In genomic region chr6:55925292-55925691, GRCh38 we compare ENCODE assay signal across 16 cellular contexts. TPM values are rescaled to one million over a fixed set of nuclear protein-coding genes. Genes with fewer than 3 reads are reported as not detected.
DNase-seq lines count a peak whose midpoint lies in the region; ATAC-seq and TF ChIP-seq lines count a peak whose summit lies in the region.
"Had no signal": no experiment of that assay in that cellular context is flagged by ENCODE, and none has a peak within 500 bp of the region (broad histone marks: within the 10 kb centered on the region; RNA-seq: fewer than 3 reads in every experiment).

No MANE protein-coding gene starts in this region.

- H3K36me3 ChIP-seq in kidney epithelial cell (ENCODE audit: control insufficient read depth, insufficient read depth, low read length), result no peaks in the 10 kb centered on the region
- H3K36me3 ChIP-seq: esophagus muscularis mucosa, vagina had no signal

- no peaks in the 10 kb centered on the region for H3K27me3 ChIP-seq in kidney epithelial cell (ENCODE audit: control insufficient read depth, insufficient read depth, low read length)
- H3K27me3 ChIP-seq: esophagus muscularis mucosa, vagina had no signal

- H3K4me3 ChIP-seq in AG09309 (ENCODE audit: control insufficient read depth, low read depth, low read length) (no peak overlapping the region), choroid plexus epithelial cell (ENCODE audit: low read depth, low read length) (no peak overlapping the region), kidney epithelial cell (ENCODE audit: low read depth, low read length) (no peak overlapping the region)
- H3K4me3 ChIP-seq: esophagus muscularis mucosa, SK-N-MC, vagina had no signal

- DNase-seq in AG09309 (ENCODE audit: low read depth) (peak; percentile 59), M059J (ENCODE audit: low read depth) (peak; percentile 94), choroid plexus epithelial cell (ENCODE audit: low read depth) (peak; percentile 83), kidney epithelial cell (ENCODE audit: low read depth) (peak; percentile 70), NCI-H1436 (lab: John Stamatoyannopoulos, UW) (no peak), DMS79 (lab: John Stamatoyannopoulos, UW) (no peak), activated gamma-delta T cell (lab: John Stamatoyannopoulos, UW) (no peak)
- DNase-seq: activated CD8-positive, alpha-beta memory T cell treated with anti-CD3 and anti-CD28 coated beads for 24 hours; activated naive CD4-positive, alpha-beta T cell treated with Interleukin-2 at 50 U/mL for 16 hours; C1 segment of cervical spinal cord; stimulated activated CD4-positive, alpha-beta T cell treated with anti-CD3 and anti-CD28 coated beads, Interleukin-4, amount 100 ng/mL, for 24 hours had no signal

- no peak for TF ChIP-seq CTCF in AG09309 (IDR thresholded peaks at IDR 0.05; ENCODE audit: control insufficient read depth, insufficient read depth, low read depth, low read length, missing control alignments)
- TF ChIP-seq CTCF in choroid plexus epithelial cell (conservative IDR thresholded peaks at IDR 0.05; ENCODE audit: low read depth, low read length), result no peak
- no peak for TF ChIP-seq CTCF in kidney epithelial cell (IDR thresholded peaks at IDR 0.05; ENCODE audit: insufficient read depth, low read length, poor library complexity, severe bottlenecking)

- ATAC-seq in GM19035 (IDR thresholded peaks at IDR 0.05; ENCODE audit: unreplicated experiment), result no peak
- ATAC-seq: stimulated activated effector memory CD8-positive, alpha-beta T cell treated with anti-CD3 and anti-CD28 coated beads, Interleukin-12 subunit alpha, Interleukin-12 subunit beta, amount 100 ng/mL, for 72 hours had no signal

RNA-seq across cellular contexts. Expression of gene BMP5, which starts 49.9 kb away (rescaled TPM):
- not detected in 2 replicates for total RNA-seq in M059J (2014; rRNA removed; shearing (Covaris generic))
- under 0.01 TPM in 1 of 2 replicates, not detected in the other for total RNA-seq in kidney epithelial cell
- total RNA-seq: vagina had no signal

Comparison
In these comparisons a context has a peak if more than half of its experiments do, and no peak if none do; other contexts are left out.
1. DNase-seq: peak in AG09309 (single experiment), M059J (single experiment), choroid plexus epithelial cell (single experiment) and kidney epithelial cell (single experiment); none in NCI-H1436 (single experiment), DMS79 (single experiment) and activated gamma-delta T cell (single experiment).